Comparison of ENCODE assay signal across 1 cellular context in the genomic region with DNA sequence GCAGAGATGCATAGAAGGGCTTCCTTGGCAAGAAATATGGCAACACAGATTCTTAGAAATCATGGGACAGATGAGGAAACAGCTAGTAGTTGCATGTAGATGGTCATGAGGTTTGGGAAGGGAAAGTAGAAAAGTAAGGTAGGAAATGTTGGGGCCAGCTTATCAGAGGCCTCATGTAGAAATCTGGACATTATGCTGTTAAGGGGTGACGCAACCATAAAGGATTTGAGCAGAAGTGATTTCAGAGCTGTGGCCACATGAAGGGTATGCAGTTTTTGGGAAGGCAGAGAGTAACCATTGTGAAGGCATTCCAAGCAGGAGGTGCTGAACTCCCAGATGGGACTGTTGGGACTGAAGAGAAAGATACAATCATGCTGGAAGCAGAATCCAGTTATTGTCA.
A peak's percentile ranks its signal among the peaks of the same experiment; 100 is the strongest.
TF ChIP-seq lines count a peak whose summit lies in the region.

No MANE protein-coding gene starts in this region.

TF ChIP-seq in K562, 482 proteins besides CTCF, POLR2A, EP300 and RAD21 (continued from another document):
- TF ChIP-seq, protein P1, sequence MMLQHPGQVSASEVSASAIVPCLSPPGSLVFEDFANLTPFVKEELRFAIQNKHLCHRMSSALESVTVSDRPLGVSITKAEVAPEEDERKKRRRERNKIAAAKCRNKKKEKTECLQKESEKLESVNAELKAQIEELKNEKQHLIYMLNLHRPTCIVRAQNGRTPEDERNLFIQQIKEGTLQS (IDR thresholded peaks at IDR 0.05), result peak; percentile 26; the same call in 1 of the 2 replicates
- TF ChIP-seq, protein P1 (CRISPR knock-in tag; conservative IDR thresholded peaks at IDR 0.05), result no peak
- TF ChIP-seq DEAF1 (CRISPR knock-in tag; IDR thresholded peaks at IDR 0.05), result no peak
